ENCODE assay signal across 28 cellular contexts in the genomic region with DNA sequence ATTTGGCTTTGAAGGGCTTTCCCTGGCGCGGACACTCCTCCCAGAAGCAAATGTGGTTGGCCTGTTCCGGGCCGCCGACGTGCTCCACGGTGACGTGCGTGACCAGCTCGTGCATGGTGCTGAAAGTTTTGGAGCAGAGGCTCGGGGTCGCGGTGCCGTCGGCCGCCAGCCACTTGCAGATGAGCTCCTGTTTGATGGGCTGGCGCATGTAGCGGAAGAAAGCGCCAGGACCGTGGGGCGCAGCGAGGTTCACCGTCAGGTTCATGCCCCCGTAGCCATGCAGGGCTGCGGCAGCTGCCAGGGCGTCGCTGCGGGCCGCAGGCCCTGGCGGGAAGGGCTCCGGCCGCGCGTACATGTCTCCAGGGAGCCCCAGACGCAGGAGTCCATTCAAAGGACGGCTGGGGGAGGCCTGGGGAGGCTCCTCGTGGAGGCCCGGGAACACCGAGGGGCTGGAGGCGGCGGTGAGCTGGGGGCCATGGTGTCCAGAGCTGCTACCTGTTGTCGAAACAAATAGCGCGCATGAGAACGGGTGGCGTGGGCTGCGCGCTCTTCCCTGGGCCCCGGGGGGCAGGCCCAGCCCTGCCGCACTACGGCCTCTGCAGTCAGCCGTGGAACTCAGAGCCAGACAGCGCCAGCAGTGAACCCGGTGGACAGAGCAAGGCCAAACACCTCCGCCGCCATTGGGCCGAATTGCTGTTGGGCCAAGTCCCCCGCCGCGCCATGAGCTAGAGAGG. TPM values are rescaled to one million over a fixed set of nuclear protein-coding genes. Genes with fewer than 3 reads are reported as not detected.
DNase-seq lines count a peak whose midpoint lies in the region; ATAC-seq, FAIRE-seq and TF ChIP-seq lines count a peak whose summit lies in the region.
"Had no signal": no experiment of that assay in that cellular context is flagged by ENCODE, and none has a peak within 500 bp of the region (broad histone marks: within the 10 kb centered on the region; RNA-seq: fewer than 3 reads in every experiment).

No MANE protein-coding gene starts in this region.

- H3F3A ChIP-seq in neural progenitor cell (ENCODE audit: low read depth), result peaks cover 58% of the 10 kb centered on the region

- TF ChIP-seq CTCF in astrocyte (IDR thresholded peaks at IDR 0.05; ENCODE audit: insufficient read depth, low read depth, low read length), result no peak
- TF ChIP-seq CTCF in endodermal cell (conservative IDR thresholded peaks at IDR 0.05), result no peak
- no peak for TF ChIP-seq CTCF in neural progenitor cell (IDR thresholded peaks at IDR 0.05)
- no peak for TF ChIP-seq CTCF in gastroesophageal sphincter (IDR thresholded peaks at IDR 0.05)

- no peaks in the 10 kb centered on the region for H3K36me3 ChIP-seq in ES-I3 (ENCODE audit: insufficient read depth, low read length)
- no peaks in the 10 kb centered on the region for H3K36me3 ChIP-seq in astrocyte (ENCODE audit: insufficient read depth, low read length)
- no peaks in the 10 kb centered on the region for H3K36me3 ChIP-seq in endodermal cell (ENCODE audit: control insufficient read depth, insufficient read depth, low read length)
- H3K36me3 ChIP-seq in neural progenitor cell, result no peaks in the 10 kb centered on the region
- H3K36me3 ChIP-seq in gastroesophageal sphincter, result no peaks in the 10 kb centered on the region
- H3K36me3 ChIP-seq: BLaER1, HAP-1 had no signal

- peak overlapping the region; percentile 28 for H2AFZ ChIP-seq in astrocyte (ENCODE audit: low read depth, low read length)
- H2AFZ ChIP-seq in neural progenitor cell (replicated peaks), result no peak overlapping the region
- H2AFZ ChIP-seq: parathyroid adenoma had no signal

- H3K4me1 ChIP-seq in ES-I3 (ENCODE audit: insufficient read depth, low read length) (peaks cover 8% of the 10 kb centered on the region), astrocyte (ENCODE audit: insufficient read depth, low read length) (peaks cover 35% of the 10 kb centered on the region), endodermal cell (ENCODE audit: control insufficient read depth, insufficient read depth, low read length) (peaks cover 6% of the 10 kb centered on the region), neural progenitor cell (peaks cover 52% of the 10 kb centered on the region), gastroesophageal sphincter (peaks cover 0 to 63% (median 23%) of the 10 kb centered on the region in 3 donors)
- H3K4me1 ChIP-seq: BLaER1, HAP-1, parathyroid adenoma had no signal

- no peak overlapping the region for H3K4me3 Mint-ChIP-seq in astrocyte (ENCODE audit: unreplicated experiment)
- no peak overlapping the region for H3K4me3 Mint-ChIP-seq in endodermal cell
- H3K4me3 Mint-ChIP-seq in neural progenitor cell, result peak overlapping the region; percentile 91
- H3K4me3 Mint-ChIP-seq: activated CD8-positive, alpha-beta T cell treated with anti-CD3 and anti-CD28 coated beads, Interleukin-2, amount 10 ng/mL, durations not matched to agents 7 days and 5 days; activated T-cell treated with anti-CD3 and anti-CD28 coated beads, Interleukin-2, amount 50 U/mL, for 72 hours; stimulated activated naive CD8-positive, alpha-beta T cell treated with anti-CD3 and anti-CD28 coated beads, Interleukin-15, amount 100 ng/mL, for 72 hours; T-helper 2 cell treated with Interferon-gamma antibody and Interleukin-4, amounts not matched to agents 5 μg/mL and 100 μg/mL, for 36 hours had no signal

- no peak for FAIRE-seq in astrocyte (lab: Jason Lieb, UNC)
- FAIRE-seq: GM12878, islet of Langerhans had no signal

- H3K9me3 Mint-ChIP-seq in astrocyte (ENCODE audit: unreplicated experiment) (peaks cover 30% of the 10 kb centered on the region), endodermal cell (no peaks in the 10 kb centered on the region), neural progenitor cell (peaks cover 12% of the 10 kb centered on the region)
- H3K9me3 Mint-ChIP-seq: T-helper 2 cell treated with Interferon-gamma antibody and Interleukin-4, amounts not matched to agents 5 μg/mL and 100 μg/mL, for 36 hours had no signal

- DNase-seq in astrocyte (ENCODE audit: low read depth) (no peak), endodermal cell (peak; percentile 84), neural progenitor cell (ENCODE audit: low spot score) (peak; percentile 54), SW480 (ENCODE audit: low spot score) (no peak), NCI-H2029 (lab: John Stamatoyannopoulos, UW) (no peak)
- DNase-seq: activated CD8-positive, alpha-beta T cell treated with anti-CD3 and anti-CD28 coated beads, Interleukin-2, amount 10 ng/mL, durations not matched to agents 7 days and 5 days; activated naive CD4-positive, alpha-beta T cell treated with anti-CD3 and anti-CD28 coated beads, Interleukin-2, amount 50 U/mL, for 16 hours; activated T-cell treated with anti-CD3 and anti-CD28 coated beads, Interleukin-2, amount 50 U/mL, for 72 hours; effector memory CD4-positive, alpha-beta T cell; head of caudate nucleus; NCI-H1436 treated with DMSO at 0.1 percent for 48 hours; stimulated activated CD4-positive, alpha-beta T cell treated with anti-CD3 and anti-CD28 coated beads, Interleukin-4, amount 100 ng/mL, for 1 hour; stimulated activated naive CD8-positive, alpha-beta T cell treated with anti-CD3 and anti-CD28 coated beads, Interleukin-15, amount 100 ng/mL, for 72 hours had no signal

- H3K4me1 Mint-ChIP-seq in astrocyte (ENCODE audit: low read depth, unreplicated experiment) (no peaks in the 10 kb centered on the region), endodermal cell (peaks cover 27% of the 10 kb centered on the region), neural progenitor cell (peaks cover 74% of the 10 kb centered on the region)

- peaks cover 12% of the 10 kb centered on the region for H3K27me3 ChIP-seq in astrocyte (ENCODE audit: insufficient read depth, low read length)
- peaks cover 100% of the 10 kb centered on the region for H3K27me3 ChIP-seq in endodermal cell (ENCODE audit: control insufficient read depth, insufficient read depth, low read length, poor library complexity, severe bottlenecking)
- H3K27me3 ChIP-seq in neural progenitor cell, result peaks cover 100% of the 10 kb centered on the region
- peaks cover 100% of the 10 kb centered on the region for H3K27me3 ChIP-seq in gastroesophageal sphincter

- WGBS in endodermal cell (ENCODE audit: insufficient coverage in 1 of 2, insufficient read length in 1 of 2), 2 experiments, result 2 to 3% methylated on average over 21 to 60 of the region's 60 CpGs
- WGBS in gastroesophageal sphincter (ENCODE audit: low coverage in 1 of 2), 2 donors, result 0% methylated on average over 1 of the region's 60 CpGs; no CpG with 5 or more reads in 1 of the 2 donors

- H3K27ac ChIP-seq in astrocyte (ENCODE audit: low read depth, low read length) (peak overlapping the region; percentile 94), endodermal cell (ENCODE audit: low read depth, low read length) (peak overlapping the region; percentile 97), neural progenitor cell (no peak overlapping the region), gastroesophageal sphincter (no peak overlapping the region)
- H3K27ac ChIP-seq: BLaER1, parathyroid adenoma had no signal

- H3K79me2 ChIP-seq in astrocyte (ENCODE audit: insufficient read depth, low read length) (peaks cover 65% of the 10 kb centered on the region), neural progenitor cell (ENCODE audit: low read depth) (no peaks in the 10 kb centered on the region)
- H3K79me2 ChIP-seq: parathyroid adenoma had no signal

- H3K4me3 ChIP-seq in astrocyte (ENCODE audit: insufficient read depth, low read depth, low read length) (peak overlapping the region; percentile 68), endodermal cell (ENCODE audit: low read length) (no peak overlapping the region), neural progenitor cell (peak overlapping the region; percentile 41), gastroesophageal sphincter (no peak overlapping the region)
- H3K4me3 ChIP-seq: BLaER1, GM12878, HAP-1, lung had no signal

- H3K36me3 Mint-ChIP-seq in astrocyte (ENCODE audit: low read depth, unreplicated experiment), result no peaks in the 10 kb centered on the region
- H3K36me3 Mint-ChIP-seq in endodermal cell (ENCODE audit: low read depth), result no peaks in the 10 kb centered on the region
- peaks cover 56% of the 10 kb centered on the region for H3K36me3 Mint-ChIP-seq in neural progenitor cell
- H3K36me3 Mint-ChIP-seq: IgD-negative memory B cell had no signal

- H3K9ac ChIP-seq in ES-I3 (ENCODE audit: low read depth, low read length) (peak overlapping the region; percentile 26; the same call in 1 of the 2 replicates), astrocyte (ENCODE audit: low read length) (peak overlapping the region; percentile 94), endodermal cell (ENCODE audit: extremely low read depth, low read length, poor library complexity, severe bottlenecking) (no peak overlapping the region), neural progenitor cell (no peak overlapping the region)
- H3K9ac ChIP-seq: BLaER1, parathyroid adenoma had no signal

- H3K27ac Mint-ChIP-seq in astrocyte (ENCODE audit: unreplicated experiment), result no peak overlapping the region
- H3K27ac Mint-ChIP-seq in endodermal cell, result no peak overlapping the region
- peak overlapping the region; percentile 100 for H3K27ac Mint-ChIP-seq in neural progenitor cell
- H3K27ac Mint-ChIP-seq: activated CD8-positive, alpha-beta T cell treated with anti-CD3 and anti-CD28 coated beads, Interleukin-2, amount 10 ng/mL, durations not matched to agents 7 days and 5 days; activated T-cell treated with anti-CD3 and anti-CD28 coated beads, Interleukin-2, amount 50 U/mL, for 72 hours; stimulated activated naive CD8-positive, alpha-beta T cell treated with anti-CD3 and anti-CD28 coated beads, Interleukin-15, amount 100 ng/mL, for 72 hours had no signal

- H3K9me3 ChIP-seq in ES-I3 (ENCODE audit: control insufficient read depth, insufficient read depth, low read length) (no peaks in the 10 kb centered on the region), astrocyte (ENCODE audit: insufficient read depth, low read depth, low read length) (peaks cover 2% of the 10 kb centered on the region), endodermal cell (ENCODE audit: control insufficient read depth, low read length) (no peaks in the 10 kb centered on the region), neural progenitor cell (ENCODE audit: low read depth) (no peaks in the 10 kb centered on the region), gastroesophageal sphincter (no peaks in the 10 kb centered on the region)
- H3K9me3 ChIP-seq: HAP-1 had no signal

- H3K27me3 Mint-ChIP-seq in astrocyte (ENCODE audit: low read depth, unreplicated experiment), result peaks cover 81% of the 10 kb centered on the region
- H3K27me3 Mint-ChIP-seq in endodermal cell (ENCODE audit: insufficient read depth), result peaks cover 100% of the 10 kb centered on the region
- H3K27me3 Mint-ChIP-seq in neural progenitor cell (ENCODE audit: insufficient read depth, low read depth), result peaks cover 42% of the 10 kb centered on the region

- peak overlapping the region; percentile 85 for H3K4me2 ChIP-seq in astrocyte (ENCODE audit: low read length)
- H3K4me2 ChIP-seq in neural progenitor cell, result peak overlapping the region; percentile 75
- H3K4me2 ChIP-seq: BLaER1 had no signal

- ATAC-seq in gastroesophageal sphincter, result no peak
- no peak for ATAC-seq in GM21619 (IDR thresholded peaks at IDR 0.05; ENCODE audit: unreplicated experiment)
- ATAC-seq: activated CD8-positive, alpha-beta T cell treated with anti-CD3 and anti-CD28 coated beads, Interleukin-2, amount 10 ng/mL, durations not matched to agents 7 days and 5 days; activated T-cell treated with anti-CD3 and anti-CD28 coated beads, Interleukin-2, amount 50 U/mL, for 72 hours; GM12878; stimulated activated naive CD8-positive, alpha-beta T cell treated with anti-CD3 and anti-CD28 coated beads, Interleukin-15, amount 100 ng/mL, for 72 hours had no signal

- no peaks in the 10 kb centered on the region for H4K20me1 ChIP-seq in astrocyte (ENCODE audit: insufficient read depth, low read length)
- peaks cover 50% of the 10 kb centered on the region for H4K20me1 ChIP-seq in neural progenitor cell (ENCODE audit: low read depth)
- H4K20me1 ChIP-seq: BLaER1 had no signal

- no peak for TF ChIP-seq EP300 in gastroesophageal sphincter (IDR thresholded peaks at IDR 0.05)

- no peak for TF ChIP-seq POLR2A in gastroesophageal sphincter (IDR thresholded peaks at IDR 0.05)

RNA-seq across cellular contexts. Expression of a gene that starts 10.2 kb away (rescaled TPM):
- total RNA-seq in astrocyte (not detected in 2 replicates), endodermal cell (not detected), neural progenitor cell (ENCODE audit: low replicate concordance) (0.25 and 0.64 TPM in 2 replicates), gastroesophageal sphincter (under 1 TPM in 1 of 4 donors, not detected in 3; 0.13 TPM)
- polyA plus RNA-seq in endodermal cell (2013, experiment 1 of 2), result 25.3 TPM
- polyA plus RNA-seq in endodermal cell (2013, experiment 2 of 2), result 26.4 TPM
- total RNA-seq: activated CD8-positive, alpha-beta T cell treated with anti-CD3 and anti-CD28 coated beads, Interleukin-2, amount 10 ng/mL, durations not matched to agents 7 days and 5 days; activated T-cell treated with anti-CD3 and anti-CD28 coated beads, Interleukin-2, amount 50 U/mL, for 72 hours; fibroblast of lung; GM12878; lung; MCF 10A; SK-MEL-5; ureter had no signal
- polyA plus RNA-seq: fibroblast of lung, GM12878, IgD-negative memory B cell, lung had no signal

RNA-seq across cellular contexts. Expression of a gene that starts 13.0 kb away (rescaled TPM):
- total RNA-seq in astrocyte (0.19 and 0.30 TPM in 2 replicates), endodermal cell (not detected), neural progenitor cell (ENCODE audit: low replicate concordance) (0.56 and 0.84 TPM in 2 replicates), gastroesophageal sphincter (under 1 TPM in 2 of 4 donors, not detected in 2; 0.08 to 0.27 TPM)
- 178 TPM for polyA plus RNA-seq in endodermal cell (2013, experiment 1 of 2)
- 163 TPM for polyA plus RNA-seq in endodermal cell (2013, experiment 2 of 2)
- total RNA-seq: activated CD8-positive, alpha-beta T cell treated with anti-CD3 and anti-CD28 coated beads, Interleukin-2, amount 10 ng/mL, durations not matched to agents 7 days and 5 days; activated T-cell treated with anti-CD3 and anti-CD28 coated beads, Interleukin-2, amount 50 U/mL, for 72 hours; fibroblast of lung; GM12878; lung; MCF 10A; ureter had no signal
- polyA plus RNA-seq: GM12878, IgD-negative memory B cell had no signal

Comparison
In these comparisons a context has a peak if more than half of its experiments do, and no peak if none do; other contexts are left out.
1. H3K9ac ChIP-seq: peak in ES-I3 (single experiment) and astrocyte (single experiment); none in endodermal cell (single experiment) and neural progenitor cell (single experiment).
2. DNase-seq: peak in endodermal cell (single experiment) and neural progenitor cell (single experiment); none in astrocyte (single experiment), SW480 (single experiment) and NCI-H2029 (single experiment).
3. H3K27ac ChIP-seq: peak in astrocyte (single experiment) and endodermal cell (single experiment); none in neural progenitor cell (single experiment) and gastroesophageal sphincter (0 of 4).
4. H3K4me3 ChIP-seq: peak in astrocyte (single experiment) and neural progenitor cell (single experiment); none in endodermal cell (single experiment) and gastroesophageal sphincter (0 of 2).